ENCODE assay signal across 1 cellular context in genomic region chr9:9855503-9856078, GRCh38.
TF ChIP-seq lines count a peak whose summit lies in the region.

No MANE protein-coding gene starts in this region.

TF ChIP-seq in H1, 55 proteins besides CTCF, POLR2A, EP300 and RAD21 (continued from another document):
- TF ChIP-seq, protein P1, sequence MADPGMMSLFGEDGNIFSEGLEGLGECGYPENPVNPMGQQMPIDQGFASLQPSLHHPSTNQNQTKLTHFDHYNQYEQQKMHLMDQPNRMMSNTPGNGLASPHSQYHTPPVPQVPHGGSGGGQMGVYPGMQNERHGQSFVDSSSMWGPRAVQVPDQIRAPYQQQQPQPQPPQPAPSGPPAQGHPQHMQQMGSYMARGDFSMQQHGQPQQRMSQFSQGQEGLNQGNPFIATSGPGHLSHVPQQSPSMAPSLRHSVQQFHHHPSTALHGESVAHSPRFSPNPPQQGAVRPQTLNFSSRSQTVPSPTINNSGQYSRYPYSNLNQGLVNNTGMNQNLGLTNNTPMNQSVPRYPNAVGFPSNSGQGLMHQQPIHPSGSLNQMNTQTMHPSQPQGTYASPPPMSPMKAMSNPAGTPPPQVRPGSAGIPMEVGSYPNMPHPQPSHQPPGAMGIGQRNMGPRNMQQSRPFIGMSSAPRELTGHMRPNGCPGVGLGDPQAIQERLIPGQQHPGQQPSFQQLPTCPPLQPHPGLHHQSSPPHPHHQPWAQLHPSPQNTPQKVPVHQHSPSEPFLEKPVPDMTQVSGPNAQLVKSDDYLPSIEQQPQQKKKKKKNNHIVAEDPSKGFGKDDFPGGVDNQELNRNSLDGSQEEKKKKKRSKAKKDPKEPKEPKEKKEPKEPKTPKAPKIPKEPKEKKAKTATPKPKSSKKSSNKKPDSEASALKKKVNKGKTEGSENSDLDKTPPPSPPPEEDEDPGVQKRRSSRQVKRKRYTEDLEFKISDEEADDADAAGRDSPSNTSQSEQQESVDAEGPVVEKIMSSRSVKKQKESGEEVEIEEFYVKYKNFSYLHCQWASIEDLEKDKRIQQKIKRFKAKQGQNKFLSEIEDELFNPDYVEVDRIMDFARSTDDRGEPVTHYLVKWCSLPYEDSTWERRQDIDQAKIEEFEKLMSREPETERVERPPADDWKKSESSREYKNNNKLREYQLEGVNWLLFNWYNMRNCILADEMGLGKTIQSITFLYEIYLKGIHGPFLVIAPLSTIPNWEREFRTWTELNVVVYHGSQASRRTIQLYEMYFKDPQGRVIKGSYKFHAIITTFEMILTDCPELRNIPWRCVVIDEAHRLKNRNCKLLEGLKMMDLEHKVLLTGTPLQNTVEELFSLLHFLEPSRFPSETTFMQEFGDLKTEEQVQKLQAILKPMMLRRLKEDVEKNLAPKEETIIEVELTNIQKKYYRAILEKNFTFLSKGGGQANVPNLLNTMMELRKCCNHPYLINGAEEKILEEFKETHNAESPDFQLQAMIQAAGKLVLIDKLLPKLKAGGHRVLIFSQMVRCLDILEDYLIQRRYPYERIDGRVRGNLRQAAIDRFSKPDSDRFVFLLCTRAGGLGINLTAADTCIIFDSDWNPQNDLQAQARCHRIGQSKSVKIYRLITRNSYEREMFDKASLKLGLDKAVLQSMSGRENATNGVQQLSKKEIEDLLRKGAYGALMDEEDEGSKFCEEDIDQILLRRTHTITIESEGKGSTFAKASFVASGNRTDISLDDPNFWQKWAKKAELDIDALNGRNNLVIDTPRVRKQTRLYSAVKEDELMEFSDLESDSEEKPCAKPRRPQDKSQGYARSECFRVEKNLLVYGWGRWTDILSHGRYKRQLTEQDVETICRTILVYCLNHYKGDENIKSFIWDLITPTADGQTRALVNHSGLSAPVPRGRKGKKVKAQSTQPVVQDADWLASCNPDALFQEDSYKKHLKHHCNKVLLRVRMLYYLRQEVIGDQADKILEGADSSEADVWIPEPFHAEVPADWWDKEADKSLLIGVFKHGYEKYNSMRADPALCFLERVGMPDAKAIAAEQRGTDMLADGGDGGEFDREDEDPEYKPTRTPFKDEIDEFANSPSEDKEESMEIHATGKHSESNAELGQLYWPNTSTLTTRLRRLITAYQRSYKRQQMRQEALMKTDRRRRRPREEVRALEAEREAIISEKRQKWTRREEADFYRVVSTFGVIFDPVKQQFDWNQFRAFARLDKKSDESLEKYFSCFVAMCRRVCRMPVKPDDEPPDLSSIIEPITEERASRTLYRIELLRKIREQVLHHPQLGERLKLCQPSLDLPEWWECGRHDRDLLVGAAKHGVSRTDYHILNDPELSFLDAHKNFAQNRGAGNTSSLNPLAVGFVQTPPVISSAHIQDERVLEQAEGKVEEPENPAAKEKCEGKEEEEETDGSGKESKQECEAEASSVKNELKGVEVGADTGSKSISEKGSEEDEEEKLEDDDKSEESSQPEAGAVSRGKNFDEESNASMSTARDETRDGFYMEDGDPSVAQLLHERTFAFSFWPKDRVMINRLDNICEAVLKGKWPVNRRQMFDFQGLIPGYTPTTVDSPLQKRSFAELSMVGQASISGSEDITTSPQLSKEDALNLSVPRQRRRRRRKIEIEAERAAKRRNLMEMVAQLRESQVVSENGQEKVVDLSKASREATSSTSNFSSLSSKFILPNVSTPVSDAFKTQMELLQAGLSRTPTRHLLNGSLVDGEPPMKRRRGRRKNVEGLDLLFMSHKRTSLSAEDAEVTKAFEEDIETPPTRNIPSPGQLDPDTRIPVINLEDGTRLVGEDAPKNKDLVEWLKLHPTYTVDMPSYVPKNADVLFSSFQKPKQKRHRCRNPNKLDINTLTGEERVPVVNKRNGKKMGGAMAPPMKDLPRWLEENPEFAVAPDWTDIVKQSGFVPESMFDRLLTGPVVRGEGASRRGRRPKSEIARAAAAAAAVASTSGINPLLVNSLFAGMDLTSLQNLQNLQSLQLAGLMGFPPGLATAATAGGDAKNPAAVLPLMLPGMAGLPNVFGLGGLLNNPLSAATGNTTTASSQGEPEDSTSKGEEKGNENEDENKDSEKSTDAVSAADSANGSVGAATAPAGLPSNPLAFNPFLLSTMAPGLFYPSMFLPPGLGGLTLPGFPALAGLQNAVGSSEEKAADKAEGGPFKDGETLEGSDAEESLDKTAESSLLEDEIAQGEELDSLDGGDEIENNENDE (IDR thresholded peaks at IDR 0.05; ENCODE audit: insufficient replicate concordance, low read length): no peak
- TF ChIP-seq ZNF274 (IDR thresholded peaks at IDR 0.05; ENCODE audit: borderline replicate concordance, extremely low read depth, low read length): no peak
